Comparison of ENCODE assay signal across 8 cellular contexts in the genomic region with DNA sequence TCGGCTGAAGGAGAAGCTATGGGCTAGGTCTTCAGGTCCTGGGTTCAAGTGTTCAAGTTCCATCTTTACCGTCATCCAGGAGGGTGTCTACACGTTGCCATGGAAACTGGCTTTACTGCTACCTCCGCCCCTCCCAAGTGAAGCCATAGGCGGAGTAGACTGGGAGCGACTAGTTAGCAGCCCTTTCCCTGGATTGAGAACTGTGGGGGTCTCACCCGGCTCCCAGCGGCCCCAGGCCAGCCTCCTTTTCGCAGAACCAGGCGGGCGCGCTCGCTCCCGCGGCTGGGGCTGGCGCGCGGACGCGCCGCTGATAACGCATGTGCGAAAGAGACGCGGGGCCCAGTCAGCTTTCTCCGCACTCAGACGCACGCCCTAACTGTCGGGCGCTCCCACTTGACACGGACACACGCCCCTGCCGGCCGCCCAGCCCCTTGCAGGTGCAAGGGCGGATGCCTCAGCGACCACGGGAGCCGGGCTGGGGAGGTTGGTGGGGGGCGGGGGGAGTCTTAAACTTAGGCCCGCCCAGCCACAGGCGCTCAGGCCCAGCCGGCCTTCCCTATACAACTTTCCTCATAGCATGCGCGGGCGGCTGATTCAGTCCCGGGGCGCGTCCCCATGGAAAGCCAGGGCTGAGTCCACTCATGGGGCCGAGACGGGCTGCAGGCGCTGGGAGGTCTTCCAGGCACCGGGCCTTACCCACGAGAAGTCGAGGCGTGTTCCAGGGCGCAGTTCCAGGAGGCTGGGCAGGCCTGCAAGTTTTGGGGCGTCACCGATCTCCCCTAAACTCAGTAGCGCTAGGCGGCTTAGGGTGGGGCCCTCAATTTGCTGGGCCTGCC. TPM values are rescaled to one million over a fixed set of nuclear protein-coding genes. Genes with fewer than 3 reads are reported as not detected.
A peak's percentile ranks its signal among the peaks of the same experiment; 100 is the strongest.
DNase-seq lines count a peak whose midpoint lies in the region; ATAC-seq and TF ChIP-seq lines count a peak whose summit lies in the region.

No MANE protein-coding gene starts in this region.

- ATAC-seq in gastrocnemius medialis (peak; percentile 78 to 94), GM18517 (IDR thresholded peaks at IDR 0.05; ENCODE audit: unreplicated experiment) (no peak)

- H3K4me1 ChIP-seq in gastrocnemius medialis: peaks cover 5 to 11% of the 10 kb centered on the region in 2 donors

- TF ChIP-seq CTCF in gastrocnemius medialis (IDR thresholded peaks at IDR 0.05 in 4 of 5, conservative IDR thresholded peaks at IDR 0.05 in 1 of 5): peak; percentile 28 to 65 (median 50)

- H3K27ac ChIP-seq in angular gyrus (ENCODE audit: low read depth, low read length) (peak overlapping the region; percentile 72), gastrocnemius medialis (peak overlapping the region; percentile 46 to 69 (median 62))

- in situ Hi-C loops in gastrocnemius medialis (cut with MboI; ENCODE audit: low sequenced_read_pairs in 4 of 4): loop anchor here in 1 of 4 donors (25.0 kb wide), 1 partner anchor 109 kb away; a partner anchor contains a TSS

- intact Hi-C loops in gastrocnemius medialis (cut with DNase I; ENCODE audit: low total_unique reads): no loop called here

- no peaks in the 10 kb centered on the region for H3K27me3 ChIP-seq in gastrocnemius medialis

- no peaks in the 10 kb centered on the region for H3K9me3 ChIP-seq in gastrocnemius medialis

- H3K4me3 ChIP-seq in gastrocnemius medialis: peak overlapping the region; percentile 51 to 75 (median 56)

- DNase-seq in SKM-1 treated with dmso at 0.1 percent for 144 hours (lab: John Stamatoyannopoulos, UW; ENCODE audit: unreplicated experiment) (peak; percentile 56), SKM-1 (lab: John Stamatoyannopoulos, UW; ENCODE audit: unreplicated experiment) (no peak), HuH-7 (ENCODE audit: low spot score) (peak; percentile 90), SW480 (ENCODE audit: low spot score) (peak; percentile 89), hypothalamus (lab: John Stamatoyannopoulos, UW) (peak in 37 of 51 donors; percentile 14 to 79 (median 52)), gastrocnemius medialis (peak; percentile 53 to 81)

- TF ChIP-seq POLR2A in gastrocnemius medialis (IDR thresholded peaks at IDR 0.05): peak in 1 of 2 donors; percentile 23

- H3K36me3 ChIP-seq in gastrocnemius medialis: no peaks in the 10 kb centered on the region

RNA-seq across cellular contexts. Expression of a gene that starts 7.4 kb away (rescaled TPM):
- under 1 TPM; 0.41 to 0.87 (median 0.80) TPM for total RNA-seq in gastrocnemius medialis

RNA-seq across cellular contexts. Expression of a gene that starts 7.7 kb away (rescaled TPM):
- total RNA-seq in gastrocnemius medialis: 1 to 10 TPM in 2 of 4 donors, under 1 TPM in 1, not detected in 1; 0.55 to 1.8 (median 1.6) TPM

RNA-seq across cellular contexts. Expression of a gene that starts 19.8 kb away (rescaled TPM):
- total RNA-seq in gastrocnemius medialis: 10 to 100 TPM; 30.3 to 42.8 (median 36.9) TPM

RNA-seq across cellular contexts. Expression of a gene that starts 37.3 kb away (rescaled TPM):
- total RNA-seq in gastrocnemius medialis: under 1 TPM in 2 of 4 donors, not detected in 2; 0.13 to 0.35 TPM

RNA-seq across cellular contexts. Expression of a gene that starts 37.4 kb away (rescaled TPM):
- total RNA-seq in gastrocnemius medialis: not detected
